ENCODE assay signal across 25 cellular contexts in the genomic region with DNA sequence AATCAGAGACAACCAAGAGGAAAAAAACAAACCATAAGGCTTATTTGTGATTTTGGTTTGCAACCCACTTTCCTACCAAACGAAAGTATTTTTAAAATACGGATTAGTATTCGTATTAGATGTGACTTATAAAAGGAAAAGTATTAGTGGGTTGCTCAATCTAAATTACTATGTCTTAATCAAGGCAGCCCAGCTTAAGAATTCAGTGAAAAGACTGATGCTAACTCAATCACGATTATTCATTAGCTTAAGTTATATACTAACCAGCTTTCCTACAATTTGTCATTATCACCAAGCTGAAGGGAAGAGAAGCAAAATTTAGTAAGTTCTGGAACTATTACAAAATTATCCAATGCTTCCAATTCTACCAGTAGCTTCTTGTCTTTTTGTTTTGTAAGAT.
"Had no signal": no experiment of that assay in that cellular context is flagged by ENCODE, and none has a peak within 500 bp of the region (broad histone marks: within the 10 kb centered on the region; RNA-seq: fewer than 3 reads in every experiment).

No MANE protein-coding gene starts in this region.

- H3K9ac ChIP-seq: parathyroid adenoma had no signal

- H3K36me3 Mint-ChIP-seq: naive thymus-derived CD8-positive, alpha-beta T cell; stimulated activated memory B cell treated with anti-CD40 and anti-IgM and Interleukin-4, amounts not matched to agents 10 μg/mL and 1 μg/mL and 100 μg/mL, for 72 hours had no signal

- H3K27me3 ChIP-seq: left lung, spleen, testis, thyroid gland, transverse colon, upper lobe of right lung had no signal

- H3K9me3 ChIP-seq: left lung, psoas muscle, spleen, testis, thyroid gland, transverse colon, upper lobe of right lung had no signal

- H3K27me3 Mint-ChIP-seq: stimulated activated memory B cell treated with anti-CD40 and anti-IgM and Interleukin-4, amounts not matched to agents 10 μg/mL and 1 μg/mL and 100 μg/mL, for 72 hours; stimulated activated naive CD8-positive, alpha-beta T cell treated with anti-CD3 and anti-CD28 coated beads, Interleukin-15, amount 100 ng/mL, for 72 hours had no signal

- H2AFZ ChIP-seq: parathyroid adenoma had no signal

- H3K9me3 Mint-ChIP-seq: naive thymus-derived CD8-positive, alpha-beta T cell; nephron; neural crest cell; stimulated activated memory B cell treated with anti-CD40 and anti-IgM and Interleukin-4, amounts not matched to agents 10 μg/mL and 1 μg/mL and 100 μg/mL, for 72 hours; stimulated activated naive CD8-positive, alpha-beta T cell treated with anti-CD3 and anti-CD28 coated beads, Interleukin-15, amount 100 ng/mL, for 72 hours had no signal

- H3K27ac Mint-ChIP-seq: naive thymus-derived CD8-positive, alpha-beta T cell; stimulated activated memory B cell treated with anti-CD40 and anti-IgM and Interleukin-4, amounts not matched to agents 10 μg/mL and 1 μg/mL and 100 μg/mL, for 72 hours; stimulated activated naive CD8-positive, alpha-beta T cell treated with anti-CD3 and anti-CD28 coated beads, Interleukin-15, amount 100 ng/mL, for 72 hours had no signal

- H3K4me3 Mint-ChIP-seq: naive thymus-derived CD8-positive, alpha-beta T cell; nephron; neural crest cell; stimulated activated memory B cell treated with anti-CD40 and anti-IgM and Interleukin-4, amounts not matched to agents 10 μg/mL and 1 μg/mL and 100 μg/mL, for 72 hours; stimulated activated naive CD8-positive, alpha-beta T cell treated with anti-CD3 and anti-CD28 coated beads, Interleukin-15, amount 100 ng/mL, for 72 hours had no signal

- FAIRE-seq: keratinocyte, urothelium cell line had no signal

- H3K4me3 ChIP-seq: left lung, lung, psoas muscle, skin epidermis, spleen, testis, thyroid gland, transverse colon, upper lobe of right lung had no signal

- H3K4me1 ChIP-seq: left lung, parathyroid adenoma, psoas muscle, spleen, testis, transverse colon, upper lobe of right lung had no signal

- H3K79me2 ChIP-seq: parathyroid adenoma had no signal

- H3K4me1 Mint-ChIP-seq: nephron; stimulated activated memory B cell treated with anti-CD40 and anti-IgM and Interleukin-4, amounts not matched to agents 10 μg/mL and 1 μg/mL and 100 μg/mL, for 72 hours; stimulated activated naive CD8-positive, alpha-beta T cell treated with anti-CD3 and anti-CD28 coated beads, Interleukin-15, amount 100 ng/mL, for 72 hours had no signal

- DNase-seq: head of caudate nucleus; hippocampal formation; left colon; left lung; midbrain; naive thymus-derived CD8-positive, alpha-beta T cell; nucleus accumbens; psoas muscle; right cardiac atrium; spleen; stimulated activated CD4-positive, alpha-beta T cell treated with anti-CD3 and anti-CD28 coated beads, Interleukin-4, amount 100 ng/mL, for 24 hours; stimulated activated naive CD4-positive, alpha-beta T cell treated with Interleukin-2 at 50 U/mL for 16 hours; stimulated activated naive CD8-positive, alpha-beta T cell treated with anti-CD3 and anti-CD28 coated beads, Interleukin-15, amount 100 ng/mL, for 72 hours; testis; thyroid gland; transverse colon; upper lobe of right lung had no signal

- H3K36me3 ChIP-seq: transverse colon had no signal

- H3K27ac ChIP-seq: left lung, parathyroid adenoma, psoas muscle, skin epidermis, spleen, testis, thyroid gland, transverse colon, upper lobe of right lung had no signal
